8 cellular contexts compared by ENCODE assay signal in the genomic region with DNA sequence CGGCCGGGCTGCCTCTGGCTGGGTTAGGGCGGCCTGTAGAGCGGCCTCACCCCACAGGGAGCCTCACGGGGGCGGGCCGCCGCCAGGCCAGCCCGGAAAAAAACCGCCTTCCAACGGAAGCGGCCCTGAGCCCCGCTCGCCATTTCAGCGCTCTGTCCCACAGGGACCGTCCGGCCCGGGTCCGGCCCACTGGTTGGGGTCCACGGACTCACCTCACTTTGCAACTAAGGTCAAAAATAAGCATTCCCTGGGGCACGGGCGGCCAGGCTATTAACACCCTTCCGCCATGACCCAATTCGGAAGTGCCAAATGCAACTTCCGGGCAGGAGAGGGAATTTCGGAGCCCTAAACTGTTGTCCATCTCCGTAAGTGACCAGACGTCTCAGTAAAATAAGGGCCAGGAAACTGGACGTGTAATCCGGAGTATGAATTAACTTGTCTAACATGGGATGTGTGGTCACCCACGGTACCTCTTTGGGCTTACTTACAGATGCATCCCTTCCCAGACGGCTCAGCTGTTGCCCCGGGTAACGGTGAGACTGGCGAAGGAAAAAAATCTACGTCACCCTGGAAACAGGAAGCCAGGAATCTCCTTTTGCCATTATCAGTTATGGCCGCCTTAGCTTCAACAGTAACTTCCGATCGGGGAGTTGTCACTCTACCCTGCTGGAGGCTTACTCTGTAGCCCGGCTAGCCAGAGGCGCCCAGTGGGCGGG. TPM values are rescaled to one million over a fixed set of nuclear protein-coding genes. Genes with fewer than 3 reads are reported as not detected.
DNase-seq lines count a peak whose midpoint lies in the region; ATAC-seq lines count a peak whose summit lies in the region.

A gene with protein sequence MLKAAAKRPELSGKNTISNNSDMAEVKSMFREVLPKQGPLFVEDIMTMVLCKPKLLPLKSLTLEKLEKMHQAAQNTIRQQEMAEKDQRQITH (minus strand): TSS at position 548 of the 716 bp plus-strand sequence. CDS start 1,023 bp downstream, outside the sequence.

- peak within 1 kb of the TSS; percentile 97 for H3K9ac ChIP-seq in skeletal muscle satellite cell (ENCODE audit: low read depth, low read length)

- no peaks in the 10 kb centered on the region for H3K36me3 ChIP-seq in skeletal muscle satellite cell (ENCODE audit: insufficient read depth, low read length)

- H3K4me2 ChIP-seq in skeletal muscle satellite cell (ENCODE audit: low read length) = peak within 1 kb of the TSS; percentile 82

- CTCF ChIA-PET in activated naive CD4-positive, alpha-beta T cell treated with anti-CD3 and anti-CD28 coated beads for 36 hours (lab: Charles Lee) = interaction anchor here (0.6 to 2.2 kb wide), 7 partner anchors 9 to 176 kb away, joined by 3 to 6 read pairs (median 4); no protein-coding TSS in a partner anchor

- no peak for DNase-seq in activated naive CD4-positive, alpha-beta T cell treated with anti-CD3 and anti-CD28 coated beads for 36 hours
- no peak for DNase-seq in activated naive CD4-positive, alpha-beta T cell treated with Interleukin-2 at 50 U/mL for 16 hours
- DNase-seq in NAMALWA (ENCODE audit: low spot score) (peak; percentile 100), SKM-1 treated with dmso at 0.1 percent for 144 hours (lab: John Stamatoyannopoulos, UW; ENCODE audit: unreplicated experiment) (peak; percentile 100), caudate nucleus (lab: John Stamatoyannopoulos, UW) (peak in 59 of 61 donors; percentile 36 to 100 (median 82)), iPS-NIHi11 (ENCODE audit: low spot score) (peak; percentile 92)

- peak; percentile 88 for ATAC-seq in HG02610 (IDR thresholded peaks at IDR 0.05; ENCODE audit: unreplicated experiment)

- peaks cover 32% of the 10 kb centered on the region for H3K4me1 Mint-ChIP-seq in activated naive CD4-positive, alpha-beta T cell treated with anti-CD3 and anti-CD28 coated beads for 36 hours (ENCODE audit: low read depth)

- peaks cover 7% of the 10 kb centered on the region for H3K36me3 Mint-ChIP-seq in activated naive CD4-positive, alpha-beta T cell treated with anti-CD3 and anti-CD28 coated beads for 36 hours (ENCODE audit: low read depth)

- no peaks in the 10 kb centered on the region for H3K9me3 ChIP-seq in skeletal muscle satellite cell (replicated peaks; ENCODE audit: low read length)

- peak within 1 kb of the TSS; percentile 97 for H3K4me3 Mint-ChIP-seq in activated naive CD4-positive, alpha-beta T cell treated with anti-CD3 and anti-CD28 coated beads for 36 hours

- H3K9me3 Mint-ChIP-seq in activated naive CD4-positive, alpha-beta T cell treated with anti-CD3 and anti-CD28 coated beads for 36 hours = no peaks in the 10 kb centered on the region

- H3K4me1 ChIP-seq in skeletal muscle satellite cell (ENCODE audit: control insufficient read depth, insufficient read depth, low read length) = peaks cover 41% of the 10 kb centered on the region

- intact Hi-C loops in activated naive CD4-positive, alpha-beta T cell treated with anti-CD3 and anti-CD28 coated beads for 36 hours (cut with micrococcal nuclease) = loop anchor here (1.0 to 10.0 kb wide), 14 partner anchors 15 to 1536 kb away; a partner anchor contains a TSS

- no peaks in the 10 kb centered on the region for H3K27me3 Mint-ChIP-seq in activated naive CD4-positive, alpha-beta T cell treated with anti-CD3 and anti-CD28 coated beads for 36 hours (ENCODE audit: low read depth)

- H3K27ac ChIP-seq in caudate nucleus (ENCODE audit: low read depth, low read length) = peak within 1 kb of the TSS; percentile 99

- H3K27me3 ChIP-seq in skeletal muscle satellite cell (ENCODE audit: control insufficient read depth, insufficient read depth, low read length) = no peaks in the 10 kb centered on the region

- peak within 1 kb of the TSS; percentile 98 for H3K27ac Mint-ChIP-seq in activated naive CD4-positive, alpha-beta T cell treated with anti-CD3 and anti-CD28 coated beads for 36 hours

- H3K4me3 ChIP-seq in skeletal muscle satellite cell (ENCODE audit: low read length) = peak within 1 kb of the TSS; percentile 84

RNA-seq across cellular contexts. Expression of the gene that starts here (rescaled TPM):
- 10 to 100 TPM; 37.2 to 42.6 TPM for total RNA-seq in activated naive CD4-positive, alpha-beta T cell treated with anti-CD3 and anti-CD28 coated beads for 36 hours
- total RNA-seq in skeletal muscle satellite cell (2012; rRNA removed) = 18.3 and 21.2 TPM in 2 replicates

Comparison
In these comparisons a context has a peak if more than half of its experiments do, and no peak if none do; other contexts are left out.
1. DNase-seq: peak in NAMALWA (single experiment), SKM-1 treated with dmso at 0.1 percent for 144 hours (single experiment), caudate nucleus (59 of 61) and iPS-NIHi11 (single experiment); none in activated naive CD4-positive, alpha-beta T cell treated with anti-CD3 and anti-CD28 coated beads for 36 hours (single experiment) and activated naive CD4-positive, alpha-beta T cell treated with Interleukin-2 at 50 U/mL for 16 hours (single experiment).